ENCODE assay signal across 1 cellular context in the genomic region with DNA sequence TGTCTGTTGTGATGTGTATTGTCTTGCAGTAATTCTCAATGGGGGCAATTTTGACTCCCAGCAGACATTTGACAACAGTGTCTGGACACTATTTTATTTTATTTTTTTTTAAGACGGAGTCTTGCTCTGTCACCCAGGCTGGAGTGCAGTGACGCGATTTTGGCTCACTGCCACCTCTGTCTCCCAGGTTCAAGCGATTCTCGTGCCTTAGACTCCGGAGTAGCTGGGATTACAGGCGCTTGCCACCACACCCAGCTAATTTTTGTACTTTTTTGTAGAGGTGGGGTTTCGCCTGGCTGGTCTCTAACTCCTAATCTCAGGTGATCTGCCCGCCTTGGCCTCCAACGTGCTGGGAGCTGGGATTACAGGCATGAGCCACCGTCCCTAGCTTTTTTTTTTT.
TF ChIP-seq lines count a peak whose summit lies in the region.

No MANE protein-coding gene starts in this region.

TF ChIP-seq in HCT116, 20 proteins besides CTCF, POLR2A, EP300 and RAD21:
- TF ChIP-seq, protein P1, sequence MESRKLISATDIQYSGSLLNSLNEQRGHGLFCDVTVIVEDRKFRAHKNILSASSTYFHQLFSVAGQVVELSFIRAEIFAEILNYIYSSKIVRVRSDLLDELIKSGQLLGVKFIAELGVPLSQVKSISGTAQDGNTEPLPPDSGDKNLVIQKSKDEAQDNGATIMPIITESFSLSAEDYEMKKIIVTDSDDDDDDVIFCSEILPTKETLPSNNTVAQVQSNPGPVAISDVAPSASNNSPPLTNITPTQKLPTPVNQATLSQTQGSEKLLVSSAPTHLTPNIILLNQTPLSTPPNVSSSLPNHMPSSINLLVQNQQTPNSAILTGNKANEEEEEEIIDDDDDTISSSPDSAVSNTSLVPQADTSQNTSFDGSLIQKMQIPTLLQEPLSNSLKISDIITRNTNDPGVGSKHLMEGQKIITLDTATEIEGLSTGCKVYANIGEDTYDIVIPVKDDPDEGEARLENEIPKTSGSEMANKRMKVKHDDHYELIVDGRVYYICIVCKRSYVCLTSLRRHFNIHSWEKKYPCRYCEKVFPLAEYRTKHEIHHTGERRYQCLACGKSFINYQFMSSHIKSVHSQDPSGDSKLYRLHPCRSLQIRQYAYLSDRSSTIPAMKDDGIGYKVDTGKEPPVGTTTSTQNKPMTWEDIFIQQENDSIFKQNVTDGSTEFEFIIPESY (IDR thresholded peaks at IDR 0.05; ENCODE audit: extremely low read depth, insufficient replicate concordance, low read length) = no peak
- TF ChIP-seq SIN3A (IDR thresholded peaks at IDR 0.05; ENCODE audit: low read depth) (no peak), CEBPB (IDR thresholded peaks at IDR 0.05; ENCODE audit: low read depth) (no peak), SRF (IDR thresholded peaks at IDR 0.05; ENCODE audit: low read depth) (no peak), EZH2phosphoT487 (IDR thresholded peaks at IDR 0.05; ENCODE audit: borderline replicate concordance) (no peak), ZFX (IDR thresholded peaks at IDR 0.05) (no peak), TCF7L2 (IDR thresholded peaks at IDR 0.05; ENCODE audit: borderline replicate concordance, extremely low read depth, insufficient read depth, insufficient read length) (no peak), EGR1 (IDR thresholded peaks at IDR 0.05; ENCODE audit: low read depth) (no peak), SP1 (IDR thresholded peaks at IDR 0.05; ENCODE audit: low read depth) (no peak), POLR2AphosphoS5 (IDR thresholded peaks at IDR 0.05; ENCODE audit: low read depth, low read length) (no peak)
